Comparison of ENCODE assay signal across 15 cellular contexts in the genomic region with DNA sequence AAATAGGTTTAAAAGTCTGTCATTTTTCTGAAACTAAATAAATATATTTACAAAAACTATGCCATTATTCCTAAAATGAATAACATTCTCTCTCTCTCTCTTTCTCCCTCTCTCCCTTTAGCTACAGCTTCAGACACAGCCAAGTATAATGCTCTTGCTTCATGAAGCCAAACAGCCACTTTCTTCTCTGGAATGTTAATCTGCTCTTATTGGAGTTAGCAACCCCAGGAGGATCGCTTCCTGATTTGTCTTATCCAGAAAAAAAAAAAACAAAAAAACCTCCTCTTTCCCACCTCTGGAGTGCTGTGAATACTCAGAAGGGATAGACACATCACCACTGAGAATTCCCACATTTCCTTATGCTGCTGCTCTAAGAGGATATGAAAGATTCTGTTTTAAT.
A peak's percentile ranks its signal among the peaks of the same experiment; 100 is the strongest.
DNase-seq lines count a peak whose midpoint lies in the region; ATAC-seq and TF ChIP-seq lines count a peak whose summit lies in the region.
"Had no signal": no experiment of that assay in that cellular context is flagged by ENCODE, and none has a peak within 500 bp of the region (broad histone marks: within the 10 kb centered on the region; RNA-seq: fewer than 3 reads in every experiment).

No MANE protein-coding gene starts in this region.

- no peaks in the 10 kb centered on the region for H3K36me3 Mint-ChIP-seq in neural progenitor cell
- H3K36me3 Mint-ChIP-seq: CD14-positive monocyte; CD8-positive, alpha-beta T cell had no signal

- H3K4me3 ChIP-seq in SK-N-MC (peak overlapping the region; percentile 9; the same call in 1 of the 2 replicates), neural progenitor cell (peak overlapping the region; percentile 9)
- H3K4me3 ChIP-seq: A549 had no signal

- H3K27ac ChIP-seq in SK-N-MC (no peak overlapping the region), neural progenitor cell (no peak overlapping the region)
- H3K27ac ChIP-seq: A549, HL-60 had no signal

- H3F3A ChIP-seq in neural progenitor cell (ENCODE audit: low read depth): peaks cover 8% of the 10 kb centered on the region

- H3K79me2 ChIP-seq in neural progenitor cell (ENCODE audit: low read depth): no peaks in the 10 kb centered on the region

- peaks cover 3% of the 10 kb centered on the region for H3K27me3 Mint-ChIP-seq in neural progenitor cell (ENCODE audit: insufficient read depth, low read depth)

- H3K9me3 ChIP-seq in SK-N-MC (ENCODE audit: low read depth, low read length) (no peaks in the 10 kb centered on the region), neural progenitor cell (ENCODE audit: low read depth) (no peaks in the 10 kb centered on the region)
- H3K9me3 ChIP-seq: A549 had no signal

- H3K9me3 Mint-ChIP-seq in neural progenitor cell: no peaks in the 10 kb centered on the region

- DNase-seq in NCI-H1048 (lab: John Stamatoyannopoulos, UW) (peak; percentile 28), SK-N-MC (ENCODE audit: low read depth, low spot score) (no peak), neural progenitor cell (ENCODE audit: low spot score) (peak; percentile 77), left lobe of liver (ENCODE audit: low spot score) (no peak), Kasumi-1 (lab: John Stamatoyannopoulos, UW) (no peak)
- DNase-seq: CD8-positive, alpha-beta T cell; COR-L47; DMS153; DMS79 treated with DMSO at 0.1 percent for 48 hours; EL; HCEC 1CT had no signal

- H3K27ac Mint-ChIP-seq in neural progenitor cell: peak overlapping the region; percentile 26
- H3K27ac Mint-ChIP-seq: CD14-positive monocyte; CD8-positive, alpha-beta T cell had no signal

- H3K9ac ChIP-seq in SK-N-MC (ENCODE audit: insufficient read length) (no peak overlapping the region), neural progenitor cell (no peak overlapping the region)

- H3K27me3 ChIP-seq in neural progenitor cell: no peaks in the 10 kb centered on the region

- H3K4me2 ChIP-seq in neural progenitor cell: peak overlapping the region; percentile 60
- H3K4me2 ChIP-seq: A549 had no signal

- H3K4me1 Mint-ChIP-seq in neural progenitor cell: peaks cover 19% of the 10 kb centered on the region
- H3K4me1 Mint-ChIP-seq: CD14-positive monocyte had no signal

- no peak overlapping the region for H2AFZ ChIP-seq in neural progenitor cell (replicated peaks)

- no peak overlapping the region for H3K4me3 Mint-ChIP-seq in neural progenitor cell
- H3K4me3 Mint-ChIP-seq: CD14-positive monocyte; CD8-positive, alpha-beta T cell had no signal

- H3K4me1 ChIP-seq in neural progenitor cell: peaks cover 22% of the 10 kb centered on the region
- H3K4me1 ChIP-seq: A549 had no signal

- H3K36me3 ChIP-seq in SK-N-MC (ENCODE audit: insufficient read depth, low read length): no peaks in the 10 kb centered on the region
- no peaks in the 10 kb centered on the region for H3K36me3 ChIP-seq in neural progenitor cell

- no peaks in the 10 kb centered on the region for H4K20me1 ChIP-seq in neural progenitor cell (ENCODE audit: low read depth)

- ATAC-seq in left lobe of liver: no peak
- ATAC-seq in GM19035 (IDR thresholded peaks at IDR 0.05; ENCODE audit: unreplicated experiment): no peak
- ATAC-seq: A549; CD8-positive, alpha-beta T cell had no signal

- TF ChIP-seq CTCF in neural progenitor cell (IDR thresholded peaks at IDR 0.05): no peak

Comparison
In these comparisons a context has a peak if more than half of its experiments do, and no peak if none do; other contexts are left out.
1. DNase-seq: peak in NCI-H1048 (single experiment) and neural progenitor cell (single experiment); none in SK-N-MC (single experiment), left lobe of liver (single experiment) and Kasumi-1 (0 of 2).